ENCODE assay signal across 20 cellular contexts in the genomic region with DNA sequence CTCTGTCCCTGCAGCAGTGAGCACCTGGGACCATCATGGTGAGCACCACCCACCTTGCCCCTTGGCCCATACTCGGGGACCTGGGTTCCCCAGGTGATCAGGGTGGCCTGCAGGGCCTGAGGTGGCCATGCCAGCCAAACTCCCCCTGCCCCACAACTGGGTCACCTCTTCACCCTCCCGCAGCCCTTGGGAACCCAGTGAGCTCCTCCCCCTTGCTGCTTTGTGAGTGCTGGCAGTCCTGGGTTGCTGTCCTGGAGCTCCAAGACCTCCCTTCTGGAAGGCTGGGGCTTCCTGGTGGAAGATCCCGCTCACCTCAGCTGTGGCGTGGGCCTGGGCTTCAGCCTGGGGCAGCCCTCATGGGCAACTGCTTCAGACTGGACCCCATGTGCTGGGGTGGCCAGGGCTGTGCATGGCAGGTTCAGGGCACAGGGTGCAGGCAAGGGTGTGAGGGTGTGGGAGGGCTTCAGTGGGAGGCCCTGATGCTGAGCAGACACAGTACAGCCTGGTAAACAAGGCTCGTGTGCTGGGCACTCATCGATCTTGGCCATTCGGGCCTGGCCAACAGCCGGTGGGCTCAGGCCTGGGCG. TPM values are rescaled to one million over a fixed set of nuclear protein-coding genes. Genes with fewer than 3 reads are reported as not detected.
DNase-seq lines count a peak whose midpoint lies in the region; ATAC-seq, FAIRE-seq and TF ChIP-seq lines count a peak whose summit lies in the region.
"Had no signal": no experiment of that assay in that cellular context is flagged by ENCODE, and none has a peak within 500 bp of the region (broad histone marks: within the 10 kb centered on the region; RNA-seq: fewer than 3 reads in every experiment).

No MANE protein-coding gene starts in this region.

- no peak overlapping the region for H3K14ac ChIP-seq in neuronal stem cell (ENCODE audit: low read length)

- no CpG with 5 or more reads among the region's 9 CpGs for WGBS in HepG2 (ENCODE audit: low lambda C conversion rate)
- WGBS in right lobe of liver (ENCODE audit: insufficient coverage, low coverage, low lambda C conversion rate, missing lambda C conversion rate) = 60% methylated on average over 1 of the region's 9 CpGs
- 41% methylated on average over 9 of the region's 9 CpGs for WGBS in K562 (ENCODE audit: insufficient coverage, low coverage, missing lambda C conversion rate)
- no CpG with 5 or more reads among the region's 9 CpGs for WGBS in neuronal stem cell (ENCODE audit: extremely low coverage in 2 of 2, insufficient read length in 2 of 2, insufficient replicate concordance in 1 of 2), 2 donors
- no CpG with 5 or more reads among the region's 9 CpGs for WGBS in gastroesophageal sphincter (ENCODE audit: low coverage in 1 of 2), 2 donors

- H2BK15ac ChIP-seq in neuronal stem cell (ENCODE audit: low read length) = peak overlapping the region; percentile 49

- H3K36me3 ChIP-seq in HepG2 (replicated peaks in 1 of 2; ENCODE audit: control insufficient read depth in 1 of 2, insufficient read depth in 2 of 2, low read length in 2 of 2) (no peaks in the 10 kb centered on the region), right lobe of liver (no peaks in the 10 kb centered on the region), K562 (ENCODE audit: control insufficient read depth, insufficient read depth, low read length) (no peaks in the 10 kb centered on the region), neuronal stem cell (replicated peaks in 1 of 2; ENCODE audit: control insufficient read depth in 2 of 2, insufficient read depth in 2 of 2, low read length in 2 of 2) (no peaks in the 10 kb centered on the region), gastroesophageal sphincter (no peaks in the 10 kb centered on the region)

- DNase-seq in HepG2 (ENCODE audit: low spot score) (no peak), right lobe of liver (no peak), K562 (ENCODE audit: extremely low read depth in 1 of 4, low spot score in 3 of 4) (no peak), neuronal stem cell (ENCODE audit: low spot score) (no peak), NCI-H2029 treated with DMSO at 0.1 percent for 48 hours (lab: John Stamatoyannopoulos, UW) (no peak), GM13977 (ENCODE audit: low spot score) (no peak)
- DNase-seq: AML-193; Calu3; CD8-positive, alpha-beta T cell; DMS79 treated with DMSO at 0.1 percent for 48 hours; GF-D8; HCEC 1CT; Kasumi-1; KG1 had no signal

- H3K79me2 ChIP-seq in HepG2 (ENCODE audit: insufficient read depth, low read length) = no peaks in the 10 kb centered on the region
- peaks cover 16% of the 10 kb centered on the region for H3K79me2 ChIP-seq in K562 (ENCODE audit: control insufficient read depth, insufficient read depth, low read length)

- no peaks in the 10 kb centered on the region for H3K79me1 ChIP-seq in neuronal stem cell (ENCODE audit: low read depth, low read length)

- peak overlapping the region; percentile 42 for H2BK5ac ChIP-seq in neuronal stem cell (ENCODE audit: low read length)

- intact Hi-C loops in HepG2 (cut with micrococcal nuclease; ENCODE audit: unreplicated experiment) (no loop called here), right lobe of liver (cut with DNase I) (no loop called here), K562 (cut with micrococcal nuclease) (no loop called here)

- ATAC-seq in HepG2 (no peak), right lobe of liver (no peak), K562 (no peak), gastroesophageal sphincter (no peak)
- ATAC-seq: A549; CD8-positive, alpha-beta T cell had no signal

- CTCF ChIA-PET in HepG2 (lab: Yijun Ruan, JAX; ENCODE audit: low intra/inter-chr PET ratio, low total read pairs) (no interaction called here), K562 (lab: Yijun Ruan, JAX; ENCODE audit: low intra/inter-chr PET ratio) (no interaction called here)

- H3K4me2 ChIP-seq in HepG2 (ENCODE audit: low read depth, low read length) (no peak overlapping the region), K562 (ENCODE audit: insufficient read depth, low read length) (no peak overlapping the region), neuronal stem cell (ENCODE audit: insufficient read depth, low read length, poor library complexity, severe bottlenecking) (no peak overlapping the region)
- H3K4me2 ChIP-seq: A549 had no signal

- no peak for TF ChIP-seq EP300 in HepG2 (IDR thresholded peaks at IDR 0.05; ENCODE audit: low read depth in 2 of 2, low read length in 2 of 2)
- no peak for TF ChIP-seq EP300 in HepG2 (CRISPR knock-in tag; IDR thresholded peaks at IDR 0.05; ENCODE audit: borderline replicate concordance)
- no peak for TF ChIP-seq EP300 in K562 (IDR thresholded peaks at IDR 0.05; ENCODE audit: low read length)
- TF ChIP-seq EP300 in gastroesophageal sphincter (IDR thresholded peaks at IDR 0.05) = no peak

- H3K18ac ChIP-seq in neuronal stem cell (ENCODE audit: low read length) = peak overlapping the region; percentile 0

- H3K4ac ChIP-seq in neuronal stem cell (ENCODE audit: low read length) = no peak overlapping the region

- H3K27ac ChIP-seq in HepG2 (ENCODE audit: extremely low read length, insufficient read depth, low read length) (no peak overlapping the region), right lobe of liver (no peak overlapping the region), K562 (ENCODE audit: extremely low read depth, low read depth, low read length) (no peak overlapping the region), neuronal stem cell (replicated peaks; ENCODE audit: low read length) (no peak overlapping the region), gastroesophageal sphincter (no peak overlapping the region)
- H3K27ac ChIP-seq: 22Rv1, A549, HL-60 had no signal

- H3K4me1 ChIP-seq in HepG2 (ENCODE audit: insufficient read depth, low read length) (no peaks in the 10 kb centered on the region), right lobe of liver (peaks cover 0 to 50% (median 5%) of the 10 kb centered on the region in 4 donors), K562 (replicated peaks in 1 of 2; ENCODE audit: control insufficient read depth in 2 of 2, insufficient read depth in 2 of 2, low read length in 2 of 2) (peaks cover 23 to 81% of the 10 kb centered on the region in 2 experiments), neuronal stem cell (ENCODE audit: control insufficient read depth in 2 of 2, insufficient read depth in 1 of 2, low read depth in 1 of 2, low read length in 2 of 2) (peaks cover 11 to 36% of the 10 kb centered on the region in 2 donors), gastroesophageal sphincter (peaks cover 0 to 43% (median 19%) of the 10 kb centered on the region in 3 donors)

- TF ChIP-seq RAD21 in HepG2 (CRISPR knock-in tag; IDR thresholded peaks at IDR 0.05) (no peak), K562 (CRISPR knock-in tag; conservative IDR thresholded peaks at IDR 0.05 in 1 of 2, IDR thresholded peaks at IDR 0.05 in 1 of 2) (no peak)

- H3K27me3 ChIP-seq in HepG2 (ENCODE audit: control insufficient read depth in 1 of 2, insufficient read depth in 2 of 2, low read length in 2 of 2) = peaks cover 28 to 92% of the 10 kb centered on the region in 2 experiments; a peak in 4 of 5 replicates
- no peaks in the 10 kb centered on the region for H3K27me3 ChIP-seq in right lobe of liver
- H3K27me3 ChIP-seq in K562 (ENCODE audit: control insufficient read depth in 2 of 2, insufficient read depth in 2 of 2, low read length in 2 of 2) = peaks cover 27 to 41% of the 10 kb centered on the region in 2 experiments; a peak in 4 of 5 replicates
- H3K27me3 ChIP-seq in neuronal stem cell (ENCODE audit: control insufficient read depth in 3 of 3, insufficient read depth in 3 of 3, low read depth in 1 of 3, low read length in 3 of 3) = peaks cover 0 to 41% (median 2%) of the 10 kb centered on the region in 3 experiments
- H3K27me3 ChIP-seq in gastroesophageal sphincter = no peaks in the 10 kb centered on the region

- H2AFZ ChIP-seq in HepG2 (ENCODE audit: low read length) (no peak overlapping the region), K562 (ENCODE audit: low read depth, low read length) (no peak overlapping the region), neuronal stem cell (ENCODE audit: low read length) (no peak overlapping the region)

- peak overlapping the region; percentile 60 for H2AK5ac ChIP-seq in neuronal stem cell (ENCODE audit: low read depth, low read length)

- H2BK120ac ChIP-seq in neuronal stem cell (ENCODE audit: low read depth, low read length) = no peak overlapping the region

- no peaks in the 10 kb centered on the region for H4K20me1 ChIP-seq in HepG2 (ENCODE audit: insufficient read depth, low read length)
- peaks cover 46% of the 10 kb centered on the region for H4K20me1 ChIP-seq in K562 (replicated peaks; ENCODE audit: control insufficient read depth, insufficient read depth, low read length)

- peak overlapping the region; percentile 86 for H2BK12ac ChIP-seq in neuronal stem cell (ENCODE audit: low read length)

- no peak overlapping the region for H3K9ac ChIP-seq in HepG2 (ENCODE audit: insufficient read depth, low read depth, low read length)
- peak overlapping the region in 1 of 2 experiments; percentile 79; a peak in 2 of 4 replicates for H3K9ac ChIP-seq in K562 (ENCODE audit: insufficient read depth in 1 of 2, low read depth in 2 of 2, low read length in 2 of 2)
- H3K9ac ChIP-seq in neuronal stem cell (ENCODE audit: low read depth, low read length, poor library complexity) = no peak overlapping the region

- FAIRE-seq in HepG2 (lab: Jason Lieb, UNC) (no peak), K562 (lab: Jason Lieb, UNC) (no peak)
- FAIRE-seq: A549 had no signal

- BruUV-seq in HepG2 (replicated peaks; lab: Mats Ljungman, UMichigan) = no TSS peak
- no TSS peak for BruUV-seq in K562 (replicated peaks; lab: Mats Ljungman, UMichigan)

- peak overlapping the region; percentile 59 for H3K23ac ChIP-seq in neuronal stem cell (ENCODE audit: low read depth, low read length, poor library complexity)

- TF ChIP-seq POLR2A in HepG2 (IDR thresholded peaks at IDR 0.05; ENCODE audit: insufficient read depth in 1 of 2, low read depth in 2 of 2, low read length in 2 of 2) = no peak
- TF ChIP-seq POLR2A in right lobe of liver (IDR thresholded peaks at IDR 0.05) = no peak
- TF ChIP-seq POLR2A in K562 (conservative IDR thresholded peaks at IDR 0.05) = no peak
- TF ChIP-seq POLR2A in gastroesophageal sphincter (IDR thresholded peaks at IDR 0.05) = no peak

- H4K91ac ChIP-seq in neuronal stem cell (ENCODE audit: low read depth, low read length, poor library complexity) = no peak overlapping the region

- TF ChIP-seq CTCF in HepG2 (CRISPR knock-in tag; IDR thresholded peaks at IDR 0.05) (no peak), right lobe of liver (IDR thresholded peaks at IDR 0.05) (no peak), K562 (IDR thresholded peaks at IDR 0.05 in 2 of 3, conservative IDR thresholded peaks at IDR 0.05 in 1 of 3; ENCODE audit: insufficient read depth in 2 of 3, low read depth in 1 of 3, low read length in 3 of 3) (no peak), gastroesophageal sphincter (IDR thresholded peaks at IDR 0.05) (no peak), GM13977 (IDR thresholded peaks at IDR 0.05; ENCODE audit: extremely low read depth, insufficient read depth, missing control alignments) (no peak)

- no peak overlapping the region for H3K4me3 ChIP-seq in HepG2 (replicated peaks in 1 of 3; ENCODE audit: insufficient read depth in 1 of 3, low read depth in 2 of 3, low read length in 3 of 3)
- H3K4me3 ChIP-seq in right lobe of liver = no peak overlapping the region
- H3K4me3 ChIP-seq in K562 = no peak overlapping the region
- H3K4me3 ChIP-seq in neuronal stem cell (ENCODE audit: low read length in 2 of 2) = no peak overlapping the region
- no peak overlapping the region for H3K4me3 ChIP-seq in gastroesophageal sphincter
- H3K4me3 ChIP-seq: A549 had no signal

- no peaks in the 10 kb centered on the region for H3K9me1 ChIP-seq in K562 (ENCODE audit: control insufficient read depth, insufficient read depth, low read length)

- no peak overlapping the region for H4K8ac ChIP-seq in neuronal stem cell (ENCODE audit: low read depth, low read length)

- no peaks in the 10 kb centered on the region for H3K9me3 ChIP-seq in HepG2 (ENCODE audit: low read length)
- H3K9me3 ChIP-seq in right lobe of liver = no peaks in the 10 kb centered on the region
- no peaks in the 10 kb centered on the region for H3K9me3 ChIP-seq in K562 (replicated peaks; ENCODE audit: control insufficient read depth, insufficient read depth, low read depth, low read length)
- no peaks in the 10 kb centered on the region for H3K9me3 ChIP-seq in neuronal stem cell (replicated peaks in 1 of 2; ENCODE audit: control insufficient read depth in 2 of 2, insufficient read depth in 1 of 2, low read depth in 1 of 2, low read length in 2 of 2)
- no peaks in the 10 kb centered on the region for H3K9me3 ChIP-seq in gastroesophageal sphincter
- H3K9me3 ChIP-seq: A549 had no signal

- POLR2A ChIA-PET in HepG2 (lab: Yijun Ruan, JAX) = no interaction called here
- POLR2A ChIA-PET in K562 (lab: Yijun Ruan, JAX) = interaction anchor here (0.5 to 4.0 kb wide), 23 partner anchors 8 to 436 kb away, joined by 3 to 38 read pairs (median 4); no protein-coding TSS in a partner anchor

- in situ Hi-C loops in HepG2 (cut with HindIII; ENCODE audit: extremely low pct_ligation_motif_present, low pct_unique_long_range_greater_than_20kb) (no loop called here), K562 (cut with MboI) (no loop called here), GM13977 (cut with MboI; ENCODE audit: low pct_unique_long_range_greater_than_20kb, low sequenced_read_pairs, unreplicated experiment) (no loop called here)

RNA-seq across cellular contexts. Expression of gene RTN4R, which starts 57.6 kb away (rescaled TPM):
- total RNA-seq in HepG2 (2016; rRNA removed; fragmentation: Illumina TruSeq; extraction: Trizol) = 0.11 and 0.22 TPM in 2 replicates
- 0.20 and 0.35 TPM in 2 replicates for total RNA-seq in HepG2 (2016; cell fraction: cytosol; rRNA removed; fragmentation: Illumina TruSeq; extraction: Trizol; ENCODE audit: low read depth)
- total RNA-seq in HepG2 (2016; cell fraction: insoluble cytoplasmic fraction; rRNA removed; fragmentation: Illumina TruSeq; extraction: Trizol) = 0.10 and 0.35 TPM in 2 replicates
- 0.49 and 0.93 TPM in 2 replicates for total RNA-seq in HepG2 (2016; cell fraction: membrane; rRNA removed; fragmentation: Illumina TruSeq; extraction: Trizol)
- 0.65 TPM in 1 of 2 replicates, not detected in the other for total RNA-seq in HepG2 (2016; cell fraction: nucleus; rRNA removed; fragmentation: Illumina TruSeq; extraction: Trizol)
- polyA plus RNA-seq in HepG2 (2011; rRNA removed) = 0.54 and 0.77 TPM in 2 replicates
- 0.36 and 1.4 TPM in 2 replicates for polyA plus RNA-seq in HepG2 (2011; cell fraction: cytosol; rRNA removed)
- polyA plus RNA-seq in HepG2 (2011; cell fraction: nucleus; rRNA removed) = 0.54 and 1.4 TPM in 2 replicates
- polyA plus RNA-seq in HepG2 (2012) = 0.07 and 0.17 TPM in 2 replicates
- 0.42 and 0.51 TPM in 2 replicates for polyA plus RNA-seq in HepG2 (2016; cell fraction: cytosol; fragmentation: Illumina TruSeq; extraction: Trizol; ENCODE audit: low read depth)
- 0.57 and 0.67 TPM in 2 replicates for polyA plus RNA-seq in HepG2 (2016; cell fraction: insoluble cytoplasmic fraction; fragmentation: Illumina TruSeq; extraction: Trizol; ENCODE audit: low read depth)
- 0.86 and 1.3 TPM in 2 replicates for polyA plus RNA-seq in HepG2 (2016; cell fraction: membrane; fragmentation: Illumina TruSeq; extraction: Trizol; ENCODE audit: low read depth)
- 0.70 and 1.5 TPM in 2 replicates for polyA plus RNA-seq in HepG2 (2016; cell fraction: nucleus; fragmentation: Illumina TruSeq; extraction: Trizol; ENCODE audit: insufficient read depth, low read depth)
- polyA minus RNA-seq in HepG2 (2011; rRNA and poly(A)+ RNA removed; ENCODE audit: low replicate concordance) = 2.3 and 4.0 TPM in 2 replicates
- 0.99 and 1.4 TPM in 2 replicates for polyA minus RNA-seq in HepG2 (2011; cell fraction: cytosol; rRNA and poly(A)+ RNA removed)
- not detected in 2 replicates for polyA minus RNA-seq in HepG2 (2011; cell fraction: nucleus; rRNA and poly(A)+ RNA removed)
- total RNA-seq in right lobe of liver = 10 to 100 TPM in 2 of 6 experiments, 1 to 10 TPM in 4; 3.0 to 12.4 (median 8.5) TPM
- total RNA-seq in K562 (2011; cell fraction: chromatin; rRNA removed; ENCODE audit: low replicate concordance) = 0.62 and 4.8 TPM in 2 replicates
- 7.4 and 9.8 TPM in 2 replicates for total RNA-seq in K562 (2011; cell fraction: nucleolus; rRNA removed)
- 3.2 and 3.7 TPM in 2 replicates for total RNA-seq in K562 (2011; cell fraction: nucleoplasm; rRNA removed)
- total RNA-seq in K562 (2014; rRNA removed) = 1.5 and 2.3 TPM in 2 replicates
- total RNA-seq in K562 (2014; rRNA removed; fragmentation: Illumina TruSeq; extraction: Trizol) = not detected in 2 replicates
- total RNA-seq in K562 (2015; rRNA removed; fragmentation: Illumina TruSeq; extraction: Trizol) = 0.41 and 0.43 TPM in 2 replicates
- 2.8 and 3.0 TPM in 2 replicates for total RNA-seq in K562 (2021)
- polyA plus RNA-seq in K562 (2011; rRNA removed) = 1.3 and 4.4 TPM in 2 replicates
- polyA plus RNA-seq in K562 (2011; cell fraction: cytosol; rRNA removed) = 5.9 and 9.9 TPM in 2 replicates
- 2.9 and 3.5 TPM in 2 replicates for polyA plus RNA-seq in K562 (2011; cell fraction: nucleus; rRNA removed)
- polyA plus RNA-seq in K562 (2012) = 2.9 and 4.6 TPM in 2 replicates
- polyA plus RNA-seq in K562 (2014; fragmentation: Illumina TruSeq; extraction: Trizol) = 0.46 TPM in 1 of 2 replicates, not detected in the other
- polyA plus RNA-seq in K562 (2014; fragmentation: Nextera tagmentation; extraction: Ambion mirVana) = under 1 TPM in 1 of 2 experiments, not detected in 1; 0.04 TPM
- polyA plus RNA-seq in K562 (2014; rRNA removed) = 1.2 and 2.3 TPM in 2 replicates
- polyA minus RNA-seq in K562 (2011; rRNA and poly(A)+ RNA removed) = 1.0 and 1.5 TPM in 2 replicates
- 5.1 and 13.6 TPM in 2 replicates for polyA minus RNA-seq in K562 (2011; cell fraction: cytosol; rRNA and poly(A)+ RNA removed)
- 0.40 and 1.3 TPM in 2 replicates for polyA minus RNA-seq in K562 (2011; cell fraction: nucleus; rRNA and poly(A)+ RNA removed)
- polyA plus RNA-seq in neuronal stem cell (2013, experiment 1 of 2) = 23.2 TPM
- 22.9 TPM for polyA plus RNA-seq in neuronal stem cell (2013, experiment 2 of 2)
- 1 to 10 TPM in 2 of 4 donors, not detected in 2; 1.3 to 2.4 TPM for total RNA-seq in gastroesophageal sphincter
- polyA plus RNA-seq: IgD-negative memory B cell had no signal

RNA-seq across cellular contexts. Expression of gene CCDC188, which starts 59.7 kb away (rescaled TPM):
- total RNA-seq in HepG2 (2016; rRNA removed; fragmentation: Illumina TruSeq; extraction: Trizol) (not detected in 2 replicates), right lobe of liver (not detected), K562 (2014; rRNA removed) (not detected in 2 replicates), K562 (2014; rRNA removed; fragmentation: Illumina TruSeq; extraction: Trizol) (not detected in 2 replicates), K562 (2015; rRNA removed; fragmentation: Illumina TruSeq; extraction: Trizol) (not detected in 2 replicates), K562 (2021) (not detected in 2 replicates), gastroesophageal sphincter (not detected)
- total RNA-seq in HepG2 (2016; cell fraction: cytosol; rRNA removed; fragmentation: Illumina TruSeq; extraction: Trizol; ENCODE audit: low read depth) = not detected in 2 replicates
- total RNA-seq in HepG2 (2016; cell fraction: insoluble cytoplasmic fraction; rRNA removed; fragmentation: Illumina TruSeq; extraction: Trizol) = not detected in 2 replicates
- not detected in 2 replicates for total RNA-seq in HepG2 (2016; cell fraction: membrane; rRNA removed; fragmentation: Illumina TruSeq; extraction: Trizol)
- not detected in 2 replicates for total RNA-seq in HepG2 (2016; cell fraction: nucleus; rRNA removed; fragmentation: Illumina TruSeq; extraction: Trizol)
- polyA plus RNA-seq in HepG2 (2011; rRNA removed) (not detected in 2 replicates), K562 (2011; rRNA removed) (not detected in 2 replicates), K562 (2014; fragmentation: Illumina TruSeq; extraction: Trizol) (not detected in 2 replicates), K562 (2014; fragmentation: Nextera tagmentation; extraction: Ambion mirVana) (not detected), K562 (2014; rRNA removed) (not detected in 2 replicates)
- not detected in 2 replicates for polyA plus RNA-seq in HepG2 (2011; cell fraction: cytosol; rRNA removed)
- polyA plus RNA-seq in HepG2 (2011; cell fraction: nucleus; rRNA removed) = not detected in 2 replicates
- not detected in 2 replicates for polyA plus RNA-seq in HepG2 (2012)
- not detected in 2 replicates for polyA plus RNA-seq in HepG2 (2016; cell fraction: cytosol; fragmentation: Illumina TruSeq; extraction: Trizol; ENCODE audit: low read depth)
- not detected in 2 replicates for polyA plus RNA-seq in HepG2 (2016; cell fraction: insoluble cytoplasmic fraction; fragmentation: Illumina TruSeq; extraction: Trizol; ENCODE audit: low read depth)
- not detected in 2 replicates for polyA plus RNA-seq in HepG2 (2016; cell fraction: membrane; fragmentation: Illumina TruSeq; extraction: Trizol; ENCODE audit: low read depth)
- polyA plus RNA-seq in HepG2 (2016; cell fraction: nucleus; fragmentation: Illumina TruSeq; extraction: Trizol; ENCODE audit: insufficient read depth, low read depth) = not detected in 2 replicates
- polyA minus RNA-seq in HepG2 (2011; rRNA and poly(A)+ RNA removed; ENCODE audit: low replicate concordance) = not detected in 2 replicates
- not detected in 2 replicates for polyA minus RNA-seq in HepG2 (2011; cell fraction: cytosol; rRNA and poly(A)+ RNA removed)
- not detected in 2 replicates for polyA minus RNA-seq in HepG2 (2011; cell fraction: nucleus; rRNA and poly(A)+ RNA removed)
- total RNA-seq in K562 (2011; cell fraction: chromatin; rRNA removed; ENCODE audit: low replicate concordance) = not detected in 2 replicates
- total RNA-seq in K562 (2011; cell fraction: nucleolus; rRNA removed) = not detected in 2 replicates
- not detected in 2 replicates for total RNA-seq in K562 (2011; cell fraction: nucleoplasm; rRNA removed)
- polyA plus RNA-seq in K562 (2011; cell fraction: cytosol; rRNA removed) = not detected in 2 replicates
- not detected in 2 replicates for polyA plus RNA-seq in K562 (2011; cell fraction: nucleus; rRNA removed)
- polyA plus RNA-seq in K562 (2012) = 0.26 TPM in 1 of 2 replicates, not detected in the other
- not detected in 2 replicates for polyA minus RNA-seq in K562 (2011; rRNA and poly(A)+ RNA removed)
- not detected in 2 replicates for polyA minus RNA-seq in K562 (2011; cell fraction: cytosol; rRNA and poly(A)+ RNA removed)
- not detected in 2 replicates for polyA minus RNA-seq in K562 (2011; cell fraction: nucleus; rRNA and poly(A)+ RNA removed)
- not detected for polyA plus RNA-seq in neuronal stem cell (2013, experiment 1 of 2)
- polyA plus RNA-seq in neuronal stem cell (2013, experiment 2 of 2) = not detected
- total RNA-seq: Calu3; CD8-positive, alpha-beta T cell; H4 had no signal
- polyA plus RNA-seq: A549, IgD-negative memory B cell had no signal

Comparison
In these comparisons a context has a peak if more than half of its experiments do, and no peak if none do; other contexts are left out.
1. Of the 241 proteins assayed by ChIP-seq in both HepG2 and K562: peak only in HepG2: none; only in K562: HDAC6, KDM5B and POLR2G; in both: none; in neither: 238.